8 cellular contexts compared by ENCODE assay signal in genomic region chr14:70821916-70822705, GRCh38. TPM values are rescaled to one million over a fixed set of nuclear protein-coding genes. Genes with fewer than 3 reads are reported as not detected.
DNase-seq lines count a peak whose midpoint lies in the region; ATAC-seq and TF ChIP-seq lines count a peak whose summit lies in the region.

No MANE protein-coding gene starts in this region.

- H3K27me3 ChIP-seq in dorsolateral prefrontal cortex, result peaks cover 0 to 23% (median 0%) of the 10 kb centered on the region in 45 donors

- DNase-seq in GM10266 (ENCODE audit: extremely low spot score) (peak; percentile 61), NCI-H1105 treated with DMSO at 0.1 percent for 48 hours (lab: John Stamatoyannopoulos, UW) (peak; percentile 50), dorsolateral prefrontal cortex (peak in 7 of 10 donors; percentile 31 to 84 (median 68)), medulla oblongata (ENCODE audit: extremely low spot score) (peak; percentile 37), SHP77 treated with DMSO at 0.1 percent for 48 hours (lab: John Stamatoyannopoulos, UW) (no peak)
- peak; percentile 37 for DNase-seq in activated CD4-positive, alpha-beta T cell treated with anti-CD3 and anti-CD28 coated beads, Interleukin-2, amount 50 U/mL, for 1 hour
- peak; percentile 39 for DNase-seq in stimulated activated CD8-positive, alpha-beta memory T cell treated with anti-CD3 and anti-CD28 coated beads, Interleukin-12 subunit alpha, Interleukin-12 subunit beta, amount 100 ng/mL, for 24 hours (ENCODE audit: extremely low read depth)

- intact Hi-C loops in dorsolateral prefrontal cortex (cut with DNase I), result loop anchor here (2.0 to 5.0 kb wide), 2 partner anchors 85 kb away; partner anchors contain the start of gene PCNX1 (in 2 of the 2)

- peak overlapping the region; percentile 45 to 86 (median 73) for H3K4me3 ChIP-seq in dorsolateral prefrontal cortex

- TF ChIP-seq CTCF in GM10266 (IDR thresholded peaks at IDR 0.05; ENCODE audit: control insufficient read depth, insufficient read depth, low read depth, missing control alignments) (no peak), dorsolateral prefrontal cortex (IDR thresholded peaks at IDR 0.05 in 54 of 56, conservative IDR thresholded peaks at IDR 0.05 in 2 of 56; ENCODE audit: low read depth in 1 of 56, partially characterized antibody in 56 of 56) (peak in 1 of 56 donors; percentile 17)

- ATAC-seq in GM18868 (IDR thresholded peaks at IDR 0.05; ENCODE audit: unreplicated experiment), result no peak

- H3K27ac ChIP-seq in dorsolateral prefrontal cortex, result peak overlapping the region in 12 of 59 donors; percentile 2 to 61 (median 30)

RNA-seq across cellular contexts. Expression of gene MAP3K9, which starts 12.8 kb away (rescaled TPM):
- total RNA-seq in dorsolateral prefrontal cortex, result 10 to 100 TPM; 15.0 to 67.8 (median 45.0) TPM
